ENCODE assay signal across 8 cellular contexts in the genomic region with DNA sequence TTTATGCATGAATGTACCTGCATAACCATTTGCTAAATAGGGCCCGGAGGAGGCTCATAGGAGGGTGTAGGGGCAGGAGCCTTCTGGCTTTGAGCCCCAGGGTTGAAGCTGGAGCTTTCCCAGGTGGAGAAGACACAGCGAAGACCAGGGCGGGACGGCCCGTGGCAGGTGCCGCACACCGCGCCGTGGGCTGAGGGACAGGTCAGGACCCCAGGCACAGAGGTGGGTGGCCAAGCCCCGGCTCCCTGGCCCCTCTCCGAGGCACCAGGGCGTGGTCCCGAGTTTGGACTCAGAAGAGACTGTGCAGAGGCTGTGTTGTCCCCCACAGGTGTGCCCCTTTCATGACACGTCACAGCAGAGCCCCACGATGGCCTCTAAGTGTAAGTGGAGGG. TPM values are rescaled to one million over a fixed set of nuclear protein-coding genes. Genes with fewer than 3 reads are reported as not detected.
A peak's percentile ranks its signal among the peaks of the same experiment; 100 is the strongest.
DNase-seq lines count a peak whose midpoint lies in the region; ATAC-seq and TF ChIP-seq lines count a peak whose summit lies in the region.

No MANE protein-coding gene starts in this region.

- H3K27ac ChIP-seq in AG04450 (ENCODE audit: low read depth, low read length) (no peak overlapping the region), VCaP (peak overlapping the region; percentile 70), aorta (ENCODE audit: low read depth in 1 of 2, low read length in 2 of 2) (no peak overlapping the region)

- peaks cover 17% of the 10 kb centered on the region for H3K27me3 ChIP-seq in AG04450 (ENCODE audit: control insufficient read depth, insufficient read depth, low read length)
- no peaks in the 10 kb centered on the region for H3K27me3 ChIP-seq in HAP-1 (ENCODE audit: low read depth)
- no peaks in the 10 kb centered on the region for H3K27me3 ChIP-seq in aorta (ENCODE audit: control insufficient read depth in 1 of 2, insufficient read depth in 2 of 2, low read length in 1 of 2)

- peaks cover 10% of the 10 kb centered on the region for H3K4me1 ChIP-seq in HAP-1
- no peaks in the 10 kb centered on the region for H3K4me1 ChIP-seq in aorta (ENCODE audit: control insufficient read depth in 1 of 2, insufficient read depth in 2 of 2, low read length in 2 of 2)

- no peaks in the 10 kb centered on the region for H3K9me3 Mint-ChIP-seq in mesothelial cell of epicardium

- H3K4me1 Mint-ChIP-seq in mesothelial cell of epicardium = peaks cover 23% of the 10 kb centered on the region

- 64 to 66% methylated on average over 15 of the region's 15 CpGs for WGBS in aorta, 2 donors

- TF ChIP-seq CTCF in AG04450 (IDR thresholded peaks at IDR 0.05; ENCODE audit: low read depth, low read length) = no peak
- TF ChIP-seq CTCF in VCaP (conservative IDR thresholded peaks at IDR 0.05) = peak; percentile 44
- peak; percentile 1 for TF ChIP-seq CTCF in mesothelial cell of epicardium (IDR thresholded peaks at IDR 0.05; ENCODE audit: unreplicated experiment)

- peaks cover 5% of the 10 kb centered on the region for H3K27me3 Mint-ChIP-seq in mesothelial cell of epicardium (ENCODE audit: low read depth)

- no peaks in the 10 kb centered on the region for H3K36me3 Mint-ChIP-seq in mesothelial cell of epicardium

- peak overlapping the region; percentile 20 for H3K4me3 Mint-ChIP-seq in mesothelial cell of epicardium

- H3K36me3 ChIP-seq in HAP-1 (replicated peaks) (no peaks in the 10 kb centered on the region), aorta (ENCODE audit: control insufficient read depth in 1 of 2, insufficient read depth in 2 of 2, low read length in 1 of 2) (no peaks in the 10 kb centered on the region)

- no peak for ATAC-seq in aorta (ENCODE audit: low FRiP score)

- no peaks in the 10 kb centered on the region; the same call in 1 of the 2 replicates for H3K9me3 ChIP-seq in AG04450 (ENCODE audit: control insufficient read depth, insufficient read depth, low read length)
- H3K9me3 ChIP-seq in HAP-1 = no peaks in the 10 kb centered on the region
- H3K9me3 ChIP-seq in aorta (ENCODE audit: control insufficient read depth, low read length) = no peaks in the 10 kb centered on the region

- H3K27ac Mint-ChIP-seq in mesothelial cell of epicardium = no peak overlapping the region

- CTCF ChIA-PET in AG04450 (lab: Charles Lee) = interaction anchor here (0.6 to 1.9 kb wide), 12 partner anchors 10 to 593 kb away, joined by 3 to 15 read pairs (median 4); no protein-coding TSS in a partner anchor

- peak overlapping the region; percentile 35 for H3K4me3 ChIP-seq in AG04450 (ENCODE audit: low read depth, low read length)
- H3K4me3 ChIP-seq in HAP-1 = peak overlapping the region; percentile 13
- H3K4me3 ChIP-seq in aorta (ENCODE audit: low read length in 2 of 2) = no peak overlapping the region

- intact Hi-C loops in aorta (cut with DNase I) = loop anchor here (2.0 to 5.0 kb wide), 4 partner anchors 59 to 231 kb away; no protein-coding TSS in a partner anchor

- DNase-seq in AG04450 (ENCODE audit: low read depth, low spot score) = no peak
- no peak for DNase-seq in HAP-1 (ENCODE audit: low spot score in 2 of 2)
- DNase-seq in mesothelial cell of epicardium (ENCODE audit: low spot score in 2 of 2, unreplicated experiment in 2 of 2) = no peak
- DNase-seq in aorta = no peak
- no peak for DNase-seq in NCI-H146 (lab: John Stamatoyannopoulos, UW)
- no peak for DNase-seq in DMS 273 treated with DMSO at 0.1 percent for 48 hours (lab: John Stamatoyannopoulos, UW)
- DNase-seq in NCI-H1092 treated with DMSO at 0.1 percent for 48 hours (lab: John Stamatoyannopoulos, UW) = no peak

- in situ Hi-C loops in HAP-1 (cut with MboI; ENCODE audit: low sequenced_read_pairs) = loop anchor here (10.0 kb wide), 1 partner anchor 229 kb away; no protein-coding TSS in a partner anchor

- POLR2A ChIA-PET in AG04450 (lab: Yijun Ruan, JAX) = no interaction called here

RNA-seq across cellular contexts. Expression of a gene that starts 56.5 kb away (rescaled TPM):
- 1.1 and 1.6 TPM in 2 replicates for polyA plus RNA-seq in AG04450 (2011; rRNA removed)
- 0.87 and 1.00 TPM in 2 replicates for polyA minus RNA-seq in AG04450 (2011; rRNA and poly(A)+ RNA removed)
- total RNA-seq in mesothelial cell of epicardium = 23.9 to 24.7 TPM (median 24.2 TPM) in 3 replicates
- total RNA-seq in aorta = 1 to 10 TPM; 6.8 to 8.7 TPM
- polyA plus RNA-seq in aorta = 1 to 10 TPM; 2.0 to 3.6 TPM

Comparison
In these comparisons a context has a peak if more than half of its experiments do, and no peak if none do; other contexts are left out.
1. H3K4me3 ChIP-seq: peak in AG04450 (single experiment) and HAP-1 (single experiment); none in aorta (0 of 2).